Comparison of ENCODE assay signal across 1 cellular context in the genomic region with DNA sequence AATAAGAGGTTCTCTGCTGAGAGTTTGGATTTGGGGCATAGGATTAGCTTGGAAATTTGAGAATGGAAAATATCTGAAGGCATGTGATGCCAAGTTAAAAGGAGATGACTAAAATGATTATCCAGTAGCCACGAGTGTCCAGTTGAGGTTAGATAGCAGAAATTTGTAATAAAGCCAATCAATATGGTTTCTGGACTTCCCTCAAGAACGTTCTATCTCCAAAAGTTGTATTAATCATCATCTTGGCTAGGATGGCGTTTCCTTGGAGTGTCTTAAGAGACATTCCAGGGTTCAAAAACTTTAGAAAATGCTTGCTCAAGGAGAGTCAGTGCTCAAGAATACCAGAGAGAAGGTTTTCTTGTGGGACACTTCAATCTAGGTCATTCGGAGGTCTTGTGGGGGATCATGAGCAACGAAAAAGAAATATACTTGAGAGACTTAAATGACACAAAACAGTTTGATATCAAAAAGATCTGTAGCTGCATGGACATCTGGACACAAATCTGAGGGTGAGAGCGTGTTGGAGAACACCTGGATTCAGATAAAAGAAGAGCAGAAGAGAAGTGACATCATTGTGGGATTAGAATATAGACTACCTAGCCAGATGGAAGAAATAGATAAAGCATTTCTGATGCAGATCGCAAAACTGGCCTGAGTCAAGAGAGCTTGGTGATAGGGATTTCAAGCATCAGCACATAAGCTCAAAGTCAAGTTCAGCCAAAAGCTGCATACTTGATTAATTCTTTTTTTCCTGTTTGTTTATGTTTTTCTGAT.
TF ChIP-seq lines count a peak whose summit lies in the region.

No MANE protein-coding gene starts in this region.

TF ChIP-seq in K562, 482 proteins besides CTCF, POLR2A, EP300 and RAD21 (continued from another document):
- TF ChIP-seq, protein P1, sequence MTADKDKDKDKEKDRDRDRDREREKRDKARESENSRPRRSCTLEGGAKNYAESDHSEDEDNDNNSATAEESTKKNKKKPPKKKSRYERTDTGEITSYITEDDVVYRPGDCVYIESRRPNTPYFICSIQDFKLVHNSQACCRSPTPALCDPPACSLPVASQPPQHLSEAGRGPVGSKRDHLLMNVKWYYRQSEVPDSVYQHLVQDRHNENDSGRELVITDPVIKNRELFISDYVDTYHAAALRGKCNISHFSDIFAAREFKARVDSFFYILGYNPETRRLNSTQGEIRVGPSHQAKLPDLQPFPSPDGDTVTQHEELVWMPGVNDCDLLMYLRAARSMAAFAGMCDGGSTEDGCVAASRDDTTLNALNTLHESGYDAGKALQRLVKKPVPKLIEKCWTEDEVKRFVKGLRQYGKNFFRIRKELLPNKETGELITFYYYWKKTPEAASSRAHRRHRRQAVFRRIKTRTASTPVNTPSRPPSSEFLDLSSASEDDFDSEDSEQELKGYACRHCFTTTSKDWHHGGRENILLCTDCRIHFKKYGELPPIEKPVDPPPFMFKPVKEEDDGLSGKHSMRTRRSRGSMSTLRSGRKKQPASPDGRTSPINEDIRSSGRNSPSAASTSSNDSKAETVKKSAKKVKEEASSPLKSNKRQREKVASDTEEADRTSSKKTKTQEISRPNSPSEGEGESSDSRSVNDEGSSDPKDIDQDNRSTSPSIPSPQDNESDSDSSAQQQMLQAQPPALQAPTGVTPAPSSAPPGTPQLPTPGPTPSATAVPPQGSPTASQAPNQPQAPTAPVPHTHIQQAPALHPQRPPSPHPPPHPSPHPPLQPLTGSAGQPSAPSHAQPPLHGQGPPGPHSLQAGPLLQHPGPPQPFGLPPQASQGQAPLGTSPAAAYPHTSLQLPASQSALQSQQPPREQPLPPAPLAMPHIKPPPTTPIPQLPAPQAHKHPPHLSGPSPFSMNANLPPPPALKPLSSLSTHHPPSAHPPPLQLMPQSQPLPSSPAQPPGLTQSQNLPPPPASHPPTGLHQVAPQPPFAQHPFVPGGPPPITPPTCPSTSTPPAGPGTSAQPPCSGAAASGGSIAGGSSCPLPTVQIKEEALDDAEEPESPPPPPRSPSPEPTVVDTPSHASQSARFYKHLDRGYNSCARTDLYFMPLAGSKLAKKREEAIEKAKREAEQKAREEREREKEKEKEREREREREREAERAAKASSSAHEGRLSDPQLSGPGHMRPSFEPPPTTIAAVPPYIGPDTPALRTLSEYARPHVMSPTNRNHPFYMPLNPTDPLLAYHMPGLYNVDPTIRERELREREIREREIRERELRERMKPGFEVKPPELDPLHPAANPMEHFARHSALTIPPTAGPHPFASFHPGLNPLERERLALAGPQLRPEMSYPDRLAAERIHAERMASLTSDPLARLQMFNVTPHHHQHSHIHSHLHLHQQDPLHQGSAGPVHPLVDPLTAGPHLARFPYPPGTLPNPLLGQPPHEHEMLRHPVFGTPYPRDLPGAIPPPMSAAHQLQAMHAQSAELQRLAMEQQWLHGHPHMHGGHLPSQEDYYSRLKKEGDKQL (CRISPR knock-in tag; IDR thresholded peaks at IDR 0.05; ENCODE audit: borderline replicate concordance): no peak
- TF ChIP-seq, protein P2, sequence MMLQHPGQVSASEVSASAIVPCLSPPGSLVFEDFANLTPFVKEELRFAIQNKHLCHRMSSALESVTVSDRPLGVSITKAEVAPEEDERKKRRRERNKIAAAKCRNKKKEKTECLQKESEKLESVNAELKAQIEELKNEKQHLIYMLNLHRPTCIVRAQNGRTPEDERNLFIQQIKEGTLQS (IDR thresholded peaks at IDR 0.05): peak; percentile 44; the same call in 1 of the 2 replicates
- TF ChIP-seq, protein P2 (CRISPR knock-in tag; conservative IDR thresholded peaks at IDR 0.05): no peak
- peak; percentile 60 for TF ChIP-seq CBFA2T3 (IDR thresholded peaks at IDR 0.05)
TF ChIP-seq in K562: peak in this region for 13.
